9 cellular contexts compared by ENCODE assay signal in genomic region chr10:94006591-94007550, GRCh38. TPM values are rescaled to one million over a fixed set of nuclear protein-coding genes. Genes with fewer than 3 reads are reported as not detected.
A peak's percentile ranks its signal among the peaks of the same experiment; 100 is the strongest.
DNase-seq lines count a peak whose midpoint lies in the region; ATAC-seq and TF ChIP-seq lines count a peak whose summit lies in the region.
"Had no signal": no experiment of that assay in that cellular context is flagged by ENCODE, and none has a peak within 500 bp of the region (broad histone marks: within the 10 kb centered on the region; RNA-seq: fewer than 3 reads in every experiment).

No MANE protein-coding gene starts in this region.

- no TSS peak for BruUV-seq in Panc1 (replicated peaks; lab: Mats Ljungman, UMichigan)

- TF ChIP-seq CTCF in Panc1 (IDR thresholded peaks at IDR 0.05) (no peak), heart left ventricle (IDR thresholded peaks at IDR 0.05) (no peak)

- DNase-seq in ELR (ENCODE audit: low read depth), result peak; percentile 43
- no peak for DNase-seq in Panc1 (ENCODE audit: low read depth, low spot score)
- peak in 1 of 5 donors; percentile 16 for DNase-seq in heart left ventricle
- DNase-seq in sciatic nerve (ENCODE audit: low spot score), result no peak
- no peak for DNase-seq in NCI-H2196 (lab: John Stamatoyannopoulos, UW; ENCODE audit: unreplicated experiment)
- no peak for DNase-seq in NCI-H524 (lab: John Stamatoyannopoulos, UW)
- DNase-seq in COR-L47 (lab: John Stamatoyannopoulos, UW), result no peak

- H3K4me3 ChIP-seq in Panc1 (ENCODE audit: low read depth in 2 of 2, low read length in 2 of 2), result no peak overlapping the region
- H3K4me3 ChIP-seq in heart left ventricle, result no peak overlapping the region

- H3K36me3 ChIP-seq in Panc1 (ENCODE audit: control insufficient read depth, insufficient read depth, low read length), result no peaks in the 10 kb centered on the region
- no peaks in the 10 kb centered on the region for H3K36me3 ChIP-seq in heart left ventricle

- H3K27me3 ChIP-seq in Panc1 (ENCODE audit: control insufficient read depth, insufficient read depth, low read length) (no peaks in the 10 kb centered on the region), heart left ventricle (no peaks in the 10 kb centered on the region)

- intact Hi-C loops in Panc1 (cut with micrococcal nuclease; ENCODE audit: unreplicated experiment) (no loop called here), heart left ventricle (cut with DNase I) (no loop called here), sciatic nerve (cut with DNase I) (no loop called here)

- H3K27ac ChIP-seq in Panc1 (ENCODE audit: low read length), result peak overlapping the region; percentile 65
- peak overlapping the region in 8 of 12 donors; percentile 37 to 85 (median 66) for H3K27ac ChIP-seq in heart left ventricle

- no peak for TF ChIP-seq POLR2A in heart left ventricle (IDR thresholded peaks at IDR 0.05)

- peaks cover 44% of the 10 kb centered on the region for H3K4me1 ChIP-seq in Panc1 (ENCODE audit: control insufficient read depth, insufficient read depth, low read length)
- H3K4me1 ChIP-seq in heart left ventricle, result peaks cover 0 to 33% (median 6%) of the 10 kb centered on the region in 12 donors

- CTCF ChIA-PET in Panc1 (lab: Charles Lee), result no interaction called here

- H3K9me3 ChIP-seq in Panc1 (ENCODE audit: control insufficient read depth, insufficient read depth, low read depth, low read length) (no peaks in the 10 kb centered on the region), heart left ventricle (no peaks in the 10 kb centered on the region)

- ATAC-seq in Panc1 (peak; percentile 78), heart left ventricle (peak; percentile 62 to 81 (median 68)), sciatic nerve (peak; percentile 68), GM18498 (IDR thresholded peaks at IDR 0.05; ENCODE audit: unreplicated experiment) (no peak)
- ATAC-seq: HCT116 had no signal

- POLR2A ChIA-PET in Panc1 (lab: Charles Lee), result no interaction called here

- in situ Hi-C loops in Panc1 (cut with HindIII; ENCODE audit: low pct_unique_long_range_greater_than_20kb, low sequenced_read_pairs), result no loop called here

- WGBS in heart left ventricle, 4 donors, result 12 to 39% (median 19%) methylated on average over 4 of the region's 4 CpGs

RNA-seq across cellular contexts. Expression of gene PLCE1, which starts 13.1 kb away (rescaled TPM):
- total RNA-seq in Panc1 (2021; ENCODE audit: unreplicated experiment), result 39.7 TPM
- 19.4 TPM for polyA plus RNA-seq in Panc1 (2012; ENCODE audit: insufficient read length)
- 10 to 100 TPM in 7 of 9 donors, 1 to 10 TPM in 2; 8.0 to 42.1 (median 11.1) TPM for total RNA-seq in heart left ventricle
- 1 to 10 TPM; 1.3 to 2.3 TPM for polyA plus RNA-seq in heart left ventricle
- total RNA-seq in sciatic nerve, result 16.9 TPM
